In genomic region chr2:215461836-215462532, GRCh38 we compare ENCODE assay signal across 2 cellular contexts.
TF ChIP-seq lines count a peak whose summit lies in the region.

No MANE protein-coding gene starts in this region.

TF ChIP-seq in SK-N-SH, 30 proteins besides CTCF, POLR2A, EP300 and RAD21 (continued from another document):
- TF ChIP-seq FOSL2 (IDR thresholded peaks at IDR 0.05; ENCODE audit: borderline replicate concordance, low read depth) (0 out of 2 replicates have a peak, but pooled peaks have one; percentile 11), ELF1 (IDR thresholded peaks at IDR 0.05) (0 out of 2 replicates have a peak, but pooled peaks have one; percentile 25), PBX3 (IDR thresholded peaks at IDR 0.05) (no peak), GATA2 (CRISPR knock-in tag; IDR thresholded peaks at IDR 0.05) (no peak)

TF ChIP-seq in SK-N-SH treated with all-trans-retinoic acid at 6 μM for 48 hours, 23 proteins besides CTCF, POLR2A, EP300 and RAD21 (continued from another document):
- TF ChIP-seq TCF4 (CRISPR knock-in tag; IDR thresholded peaks at IDR 0.05; ENCODE audit: borderline replicate concordance) (no peak), CSRNP3 (CRISPR knock-in tag; IDR thresholded peaks at IDR 0.05) (no peak), ZC3H10 (CRISPR knock-in tag; IDR thresholded peaks at IDR 0.05) (no peak), ZFP3 (CRISPR knock-in tag; IDR thresholded peaks at IDR 0.05) (no peak), RARB (CRISPR knock-in tag; IDR thresholded peaks at IDR 0.05) (no peak), POU6F1 (CRISPR knock-in tag; IDR thresholded peaks at IDR 0.05; ENCODE audit: borderline replicate concordance, low read depth) (no peak), ZNF8 (CRISPR knock-in tag; IDR thresholded peaks at IDR 0.05) (no peak), PPARA (CRISPR knock-in tag; IDR thresholded peaks at IDR 0.05; ENCODE audit: borderline replicate concordance) (no peak), ARNTL (CRISPR knock-in tag; IDR thresholded peaks at IDR 0.05; ENCODE audit: borderline replicate concordance, low read depth) (no peak), TOX (CRISPR knock-in tag; IDR thresholded peaks at IDR 0.05; ENCODE audit: borderline replicate concordance) (no peak), CREB5 (CRISPR knock-in tag; IDR thresholded peaks at IDR 0.05; ENCODE audit: low read depth) (no peak), TSHZ2 (CRISPR knock-in tag; IDR thresholded peaks at IDR 0.05) (no peak)
